Comparison of ENCODE assay signal across 18 cellular contexts in genomic region chr20:41079066-41079465, GRCh38. TPM values are rescaled to one million over a fixed set of nuclear protein-coding genes. Genes with fewer than 3 reads are reported as not detected.
DNase-seq lines count a peak whose midpoint lies in the region; ATAC-seq and TF ChIP-seq lines count a peak whose summit lies in the region.
"Had no signal": no experiment of that assay in that cellular context is flagged by ENCODE, and none has a peak within 500 bp of the region (broad histone marks: within the 10 kb centered on the region; RNA-seq: fewer than 3 reads in every experiment).

No MANE protein-coding gene starts in this region.

- H3K4me1 ChIP-seq in body of pancreas (peaks cover 19% of the 10 kb centered on the region), ascending aorta (peaks cover 0 to 32% of the 10 kb centered on the region in 2 donors)

- peaks cover 42% of the 10 kb centered on the region for H3K36me3 Mint-ChIP-seq in activated naive CD8-positive, alpha-beta T cell treated with anti-CD3 and anti-CD28 coated beads, Interleukin-2, amount 10 ng/mL, durations not matched to agents 7 days and 5 days
- H3K36me3 Mint-ChIP-seq in activated naive CD8-positive, alpha-beta T cell treated with anti-CD3 and anti-CD28 coated beads, Interleukin-2, amount 50 U/mL, for 24 hours (ENCODE audit: low read depth) = peaks cover 67% of the 10 kb centered on the region
- no peaks in the 10 kb centered on the region for H3K36me3 Mint-ChIP-seq in IgD-negative memory B cell

- TF ChIP-seq CTCF in body of pancreas (IDR thresholded peaks at IDR 0.05) (no peak), ascending aorta (IDR thresholded peaks at IDR 0.05) (no peak)

- H3K27ac Mint-ChIP-seq in activated naive CD8-positive, alpha-beta T cell treated with anti-CD3 and anti-CD28 coated beads, Interleukin-2, amount 10 ng/mL, durations not matched to agents 7 days and 5 days = peak overlapping the region; percentile 69
- no peak overlapping the region for H3K27ac Mint-ChIP-seq in activated naive CD8-positive, alpha-beta T cell treated with anti-CD3 and anti-CD28 coated beads, Interleukin-2, amount 50 U/mL, for 24 hours
- peak overlapping the region in 2 of 3 donors; percentile 19 to 49 for H3K27ac Mint-ChIP-seq in IgD-negative memory B cell
- peak overlapping the region in 1 of 2 donors; percentile 74 for H3K27ac Mint-ChIP-seq in stimulated activated naive CD8-positive, alpha-beta T cell treated with anti-CD3 and anti-CD28 coated beads, Interleukin-15, amount 100 ng/mL, for 72 hours
- H3K27ac Mint-ChIP-seq: progenitor cell of endocrine pancreas had no signal

- POLR2A ChIA-PET in activated naive CD8-positive, alpha-beta T cell treated with anti-CD3 and anti-CD28 coated beads, Interleukin-2, amount 10 ng/mL, durations not matched to agents 7 days and 5 days (lab: Charles Lee) = interaction anchor here (1.3 kb wide), 1 partner anchor 92 kb away, joined by 6 read pairs; no protein-coding TSS in a partner anchor

- TF ChIP-seq POLR2A in body of pancreas (IDR thresholded peaks at IDR 0.05) = no peak

- 79 to 85% methylated on average over 2 of the region's 2 CpGs for WGBS in body of pancreas, 2 donors

- peak overlapping the region in 3 of 4 donors; percentile 18 to 59 (median 47) for H3K27ac ChIP-seq in body of pancreas
- peak overlapping the region; percentile 6 for H3K27ac ChIP-seq in substantia nigra (ENCODE audit: low read depth, low read length, poor library complexity, severe bottlenecking)
- no peak overlapping the region for H3K27ac ChIP-seq in ascending aorta

- no peak overlapping the region for H3K4me3 ChIP-seq in body of pancreas
- H3K4me3 ChIP-seq in ascending aorta = no peak overlapping the region
- H3K4me3 ChIP-seq: K562 had no signal

- H3K9me3 ChIP-seq in body of pancreas = no peaks in the 10 kb centered on the region
- no peaks in the 10 kb centered on the region for H3K9me3 ChIP-seq in ascending aorta

- H3K4me3 Mint-ChIP-seq in activated naive CD8-positive, alpha-beta T cell treated with anti-CD3 and anti-CD28 coated beads, Interleukin-2, amount 10 ng/mL, durations not matched to agents 7 days and 5 days = no peak overlapping the region
- H3K4me3 Mint-ChIP-seq in activated naive CD8-positive, alpha-beta T cell treated with anti-CD3 and anti-CD28 coated beads, Interleukin-2, amount 50 U/mL, for 24 hours = no peak overlapping the region
- H3K4me3 Mint-ChIP-seq in IgD-negative memory B cell = no peak overlapping the region
- H3K4me3 Mint-ChIP-seq in stimulated activated naive CD8-positive, alpha-beta T cell treated with anti-CD3 and anti-CD28 coated beads, Interleukin-15, amount 100 ng/mL, for 72 hours = no peak overlapping the region

- DNase-seq in activated naive CD8-positive, alpha-beta T cell treated with anti-CD3 and anti-CD28 coated beads, Interleukin-2, amount 10 ng/mL, durations not matched to agents 7 days and 5 days = no peak
- no peak for DNase-seq in activated naive CD8-positive, alpha-beta T cell treated with anti-CD3 and anti-CD28 coated beads, Interleukin-2, amount 50 U/mL, for 24 hours
- DNase-seq in body of pancreas = no peak
- DNase-seq in substantia nigra (lab: John Stamatoyannopoulos, UW) = no peak
- DNase-seq in ascending aorta (ENCODE audit: low spot score in 2 of 2) = no peak
- no peak for DNase-seq in stimulated activated naive CD8-positive, alpha-beta T cell treated with anti-CD3 and anti-CD28 coated beads, Interleukin-15, amount 100 ng/mL, for 72 hours
- DNase-seq: activated CD4-positive, CD25-positive, alpha-beta regulatory T cell treated with anti-CD3 and anti-CD28 coated beads, Interleukin-2, amount 50 U/mL, for 72 hours; activated CD8-positive, alpha-beta memory T cell treated with anti-CD3 and anti-CD28 coated beads, Interleukin-2, amount 50 U/mL, for 4 hours; activated naive CD4-positive, alpha-beta T cell; aorta; DMS153; effector CD8-positive, alpha-beta T cell; GDM1; NCI-H1694 treated with DMSO at 0.1 percent for 48 hours had no signal

- H3K9me3 Mint-ChIP-seq in activated naive CD8-positive, alpha-beta T cell treated with anti-CD3 and anti-CD28 coated beads, Interleukin-2, amount 10 ng/mL, durations not matched to agents 7 days and 5 days = no peaks in the 10 kb centered on the region
- no peaks in the 10 kb centered on the region for H3K9me3 Mint-ChIP-seq in activated naive CD8-positive, alpha-beta T cell treated with anti-CD3 and anti-CD28 coated beads, Interleukin-2, amount 50 U/mL, for 24 hours
- no peaks in the 10 kb centered on the region for H3K9me3 Mint-ChIP-seq in IgD-negative memory B cell
- H3K9me3 Mint-ChIP-seq in stimulated activated naive CD8-positive, alpha-beta T cell treated with anti-CD3 and anti-CD28 coated beads, Interleukin-15, amount 100 ng/mL, for 72 hours = no peaks in the 10 kb centered on the region

- H3K27me3 ChIP-seq in body of pancreas (no peaks in the 10 kb centered on the region), ascending aorta (no peaks in the 10 kb centered on the region)

- peaks cover 0 to 7% of the 10 kb centered on the region in 2 donors for H3K36me3 ChIP-seq in body of pancreas (replicated peaks in 1 of 2; ENCODE audit: insufficient read depth in 1 of 2, low read depth in 2 of 2)
- H3K36me3 ChIP-seq in ascending aorta = peaks cover 14 to 24% of the 10 kb centered on the region in 2 donors

- no peaks in the 10 kb centered on the region for H3K27me3 Mint-ChIP-seq in activated naive CD8-positive, alpha-beta T cell treated with anti-CD3 and anti-CD28 coated beads, Interleukin-2, amount 10 ng/mL, durations not matched to agents 7 days and 5 days
- H3K27me3 Mint-ChIP-seq in activated naive CD8-positive, alpha-beta T cell treated with anti-CD3 and anti-CD28 coated beads, Interleukin-2, amount 50 U/mL, for 24 hours = no peaks in the 10 kb centered on the region
- H3K27me3 Mint-ChIP-seq in IgD-negative memory B cell = no peaks in the 10 kb centered on the region
- H3K27me3 Mint-ChIP-seq in stimulated activated naive CD8-positive, alpha-beta T cell treated with anti-CD3 and anti-CD28 coated beads, Interleukin-15, amount 100 ng/mL, for 72 hours = no peaks in the 10 kb centered on the region
- H3K27me3 Mint-ChIP-seq: progenitor cell of endocrine pancreas had no signal

- no peak for ATAC-seq in activated naive CD8-positive, alpha-beta T cell treated with anti-CD3 and anti-CD28 coated beads, Interleukin-2, amount 10 ng/mL, durations not matched to agents 7 days and 5 days (ENCODE audit: low read depth)
- no peak for ATAC-seq in activated naive CD8-positive, alpha-beta T cell treated with anti-CD3 and anti-CD28 coated beads, Interleukin-2, amount 50 U/mL, for 24 hours
- ATAC-seq in body of pancreas (no peak), HG03442 (IDR thresholded peaks at IDR 0.05; ENCODE audit: unreplicated experiment) (no peak)
- ATAC-seq in stimulated activated naive CD8-positive, alpha-beta T cell treated with anti-CD3 and anti-CD28 coated beads, Interleukin-15, amount 100 ng/mL, for 72 hours = no peak

- intact Hi-C loops in body of pancreas (cut with DNase I) = no loop called here
- intact Hi-C loops in ascending aorta (cut with DNase I) = loop anchor here (5.0 to 10.0 kb wide), 2 partner anchors 87 to 214 kb away; no protein-coding TSS in a partner anchor

- H3K4me1 Mint-ChIP-seq in activated naive CD8-positive, alpha-beta T cell treated with anti-CD3 and anti-CD28 coated beads, Interleukin-2, amount 10 ng/mL, durations not matched to agents 7 days and 5 days = peaks cover 45% of the 10 kb centered on the region
- H3K4me1 Mint-ChIP-seq in activated naive CD8-positive, alpha-beta T cell treated with anti-CD3 and anti-CD28 coated beads, Interleukin-2, amount 50 U/mL, for 24 hours = peaks cover 44% of the 10 kb centered on the region
- peaks cover 17 to 45% (median 26%) of the 10 kb centered on the region in 3 donors for H3K4me1 Mint-ChIP-seq in IgD-negative memory B cell
- peaks cover 41% of the 10 kb centered on the region for H3K4me1 Mint-ChIP-seq in stimulated activated naive CD8-positive, alpha-beta T cell treated with anti-CD3 and anti-CD28 coated beads, Interleukin-15, amount 100 ng/mL, for 72 hours

RNA-seq across cellular contexts. Expression of gene TOP1, which starts 50.4 kb away (rescaled TPM):
- total RNA-seq in activated naive CD8-positive, alpha-beta T cell treated with anti-CD3 and anti-CD28 coated beads, Interleukin-2, amount 10 ng/mL, durations not matched to agents 7 days and 5 days = 10 to 100 TPM; 72.6 to 75.2 TPM
- polyA plus RNA-seq in IgD-negative memory B cell = 17.0 TPM
- 10 to 100 TPM; 12.2 to 18.5 TPM for total RNA-seq in body of pancreas
- 9.4 TPM for total RNA-seq in ascending aorta

RNA-seq across cellular contexts. Expression of gene PLCG1, which starts 58.3 kb away (rescaled TPM):
- 100 to 1,000 TPM; 419 to 425 TPM for total RNA-seq in activated naive CD8-positive, alpha-beta T cell treated with anti-CD3 and anti-CD28 coated beads, Interleukin-2, amount 10 ng/mL, durations not matched to agents 7 days and 5 days
- 12.8 TPM for polyA plus RNA-seq in IgD-negative memory B cell
- total RNA-seq in body of pancreas (10 to 100 TPM; 40.0 to 87.7 TPM), ascending aorta (168 TPM)

Comparison
In these comparisons a context has a peak if more than half of its experiments do, and no peak if none do; other contexts are left out.
1. H3K27ac ChIP-seq: peak in body of pancreas (3 of 4) and substantia nigra (single experiment); none in ascending aorta (0 of 2).